ENCODE assay signal across 10 cellular contexts in the genomic region with DNA sequence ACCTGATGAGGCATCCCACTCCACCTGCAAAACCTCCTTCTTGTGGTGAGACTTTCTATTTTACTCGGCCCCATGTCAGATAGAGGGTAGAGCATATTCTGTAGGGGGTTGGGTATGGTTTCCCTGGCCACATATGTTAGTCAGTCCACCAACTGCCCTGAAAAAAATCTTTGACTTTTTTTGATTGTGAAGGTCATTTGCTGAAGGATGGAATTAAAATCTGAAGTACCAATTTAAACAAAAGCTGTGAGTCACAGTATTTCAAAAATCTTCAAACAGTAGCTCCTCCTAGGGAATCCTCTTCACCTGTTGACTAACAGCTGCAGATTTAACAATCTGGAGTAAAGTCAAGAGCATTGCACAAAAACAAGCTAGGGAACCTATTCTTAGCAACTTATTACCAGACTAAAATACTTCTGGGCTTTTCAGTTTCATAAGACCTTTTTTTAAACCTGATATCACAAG. TPM values are rescaled to one million over a fixed set of nuclear protein-coding genes. Genes with fewer than 3 reads are reported as not detected.
A peak's percentile ranks its signal among the peaks of the same experiment; 100 is the strongest.
DNase-seq lines count a peak whose midpoint lies in the region; ATAC-seq, FAIRE-seq and TF ChIP-seq lines count a peak whose summit lies in the region.
"Had no signal": no experiment of that assay in that cellular context is flagged by ENCODE, and none has a peak within 500 bp of the region (broad histone marks: within the 10 kb centered on the region; RNA-seq: fewer than 3 reads in every experiment).

No MANE protein-coding gene starts in this region.

- peak overlapping the region; percentile 2; the same call in 1 of the 2 replicates for H2AFZ ChIP-seq in MM.1S (ENCODE audit: low read length)

- TF ChIP-seq CTCF in MM.1S (IDR thresholded peaks at IDR 0.05; ENCODE audit: low read length), result no peak
- no peak for TF ChIP-seq CTCF in nephron progenitor cell (IDR thresholded peaks at IDR 0.05)
- TF ChIP-seq CTCF in transverse colon (IDR thresholded peaks at IDR 0.05), result no peak

- TF ChIP-seq EP300 in transverse colon (IDR thresholded peaks at IDR 0.05; ENCODE audit: low read depth), result no peak

- H3K9ac ChIP-seq in MM.1S (ENCODE audit: low read length), result peak overlapping the region; percentile 79

- H3F3A ChIP-seq in MM.1S (ENCODE audit: insufficient read depth, low read length), result peaks cover 36% of the 10 kb centered on the region

- FAIRE-seq in GM12891 (lab: Jason Lieb, UNC), result peak; percentile 54
- FAIRE-seq: HTR-8/SVneo had no signal

- H3K4me1 Mint-ChIP-seq in nephron progenitor cell, result no peaks in the 10 kb centered on the region

- intact Hi-C loops in transverse colon (cut with DNase I; ENCODE audit: low total_unique reads), result no loop called here

- no peaks in the 10 kb centered on the region for H3K9me3 Mint-ChIP-seq in nephron progenitor cell

- H3K27ac ChIP-seq in MM.1S (ENCODE audit: low read length) (peak overlapping the region; percentile 85), transverse colon (peak overlapping the region in 1 of 4 donors; percentile 17)

- peak overlapping the region; percentile 73 for H3K4me2 ChIP-seq in MM.1S (ENCODE audit: low read depth, low read length)

- TF ChIP-seq POLR2A in GM12891 (IDR thresholded peaks at IDR 0.05; ENCODE audit: low read depth, low read length) (no peak), transverse colon (IDR thresholded peaks at IDR 0.05) (no peak)

- no peaks in the 10 kb centered on the region for H3K36me3 ChIP-seq in MM.1S (replicated peaks; ENCODE audit: insufficient read depth, low read length)
- no peaks in the 10 kb centered on the region for H3K36me3 ChIP-seq in transverse colon

- peaks cover 37% of the 10 kb centered on the region for H3K4me1 ChIP-seq in MM.1S (ENCODE audit: low read length)
- H3K4me1 ChIP-seq in transverse colon, result no peaks in the 10 kb centered on the region

- peaks cover 4% of the 10 kb centered on the region; the same call in 1 of the 2 replicates for H3K79me2 ChIP-seq in MM.1S (ENCODE audit: low read length)

- WGBS in transverse colon (ENCODE audit: low coverage in 1 of 2), 2 donors, result 67 to 71% methylated on average over 1 of the region's 1 CpG

- peaks cover 88% of the 10 kb centered on the region for H3K27me3 Mint-ChIP-seq in nephron progenitor cell (ENCODE audit: low read depth, poor library complexity)

- in situ Hi-C loops in transverse colon (cut with MboI; ENCODE audit: low pct_ligation_motif_present in 1 of 4, low pct_unique_long_range_greater_than_20kb in 1 of 4, low sequenced_read_pairs in 3 of 4), result loop anchor here in 1 of 4 donors (10.0 kb wide), 1 partner anchor 115 kb away; no protein-coding TSS in a partner anchor

- peak; percentile 89 for ATAC-seq in GM19043 (IDR thresholded peaks at IDR 0.05; ENCODE audit: low read depth, unreplicated experiment)
- ATAC-seq in HG02798 (IDR thresholded peaks at IDR 0.05; ENCODE audit: poor library complexity, unreplicated experiment), result peak; percentile 89

- H3K4me3 Mint-ChIP-seq in nephron progenitor cell, result no peak overlapping the region

- H3K27me3 ChIP-seq in MM.1S (replicated peaks; ENCODE audit: insufficient read depth, low read length), result no peaks in the 10 kb centered on the region
- H3K27me3 ChIP-seq in transverse colon, result peaks cover 7% of the 10 kb centered on the region

- H3K9me3 ChIP-seq in MM.1S (replicated peaks; ENCODE audit: insufficient read depth, low read length), result no peaks in the 10 kb centered on the region
- no peaks in the 10 kb centered on the region for H3K9me3 ChIP-seq in transverse colon

- no peaks in the 10 kb centered on the region for H3K36me3 Mint-ChIP-seq in nephron progenitor cell (ENCODE audit: low read depth)

- H4K20me1 ChIP-seq in MM.1S (ENCODE audit: insufficient read depth, low read length), result no peaks in the 10 kb centered on the region

- H3K4me3 ChIP-seq in MM.1S (ENCODE audit: low read length) (peak overlapping the region; percentile 51), transverse colon (no peak overlapping the region)

- DNase-seq in GM12891 (ENCODE audit: insufficient read length, low spot score) (peak; percentile 36), MM.1S (peak; percentile 94), nephron progenitor cell (no peak), transverse colon (no peak), NCI-H748 (lab: John Stamatoyannopoulos, UW; ENCODE audit: unreplicated experiment) (no peak), SIG-M5 treated with dmso at 0.1 percent for 504 hours (lab: John Stamatoyannopoulos, UW; ENCODE audit: unreplicated experiment) (no peak)
- DNase-seq: NCI-H748 treated with DMSO at 0.1 percent for 48 hours had no signal

- no peak overlapping the region for H3K27ac Mint-ChIP-seq in nephron progenitor cell

- H3K9me2 ChIP-seq in MM.1S (replicated peaks; ENCODE audit: insufficient read depth, low read length), result no peaks in the 10 kb centered on the region

TF ChIP-seq in GM12891, 5 proteins besides CTCF, POLR2A, EP300 and RAD21:
- TF ChIP-seq POLR2AphosphoS5 (IDR thresholded peaks at IDR 0.05; ENCODE audit: low read depth, low read length) (no peak), POU2F2 (IDR thresholded peaks at IDR 0.05; ENCODE audit: low read depth, low read length) (0 out of 2 replicates have a peak, but pooled peaks have one; percentile 24)

RNA-seq across cellular contexts. Expression of a gene that starts 8.0 kb away (rescaled TPM):
- polyA plus RNA-seq in GM12891 (2012; ENCODE audit: low read depth, missing spikeins), result 1.4 TPM
- total RNA-seq in transverse colon, result 1 to 10 TPM in 2 of 4 donors, not detected in 2; 2.5 to 3.0 TPM

RNA-seq across cellular contexts. Expression of a gene that starts 53.8 kb away (rescaled TPM):
- 21.2 TPM for polyA plus RNA-seq in GM12891 (2012; ENCODE audit: low read depth, missing spikeins)
- total RNA-seq in transverse colon, result 10 to 100 TPM in 3 of 4 donors, 1 to 10 TPM in 1; 5.2 to 48.4 (median 21.5) TPM

RNA-seq across cellular contexts. Expression of a gene that starts 55.8 kb away (rescaled TPM):
- 0.09 TPM for polyA plus RNA-seq in GM12891 (2012; ENCODE audit: low read depth, missing spikeins)
- 100 to 1,000 TPM in 2 of 4 donors, 10 to 100 TPM in 2; 81.9 to 209 (median 115) TPM for total RNA-seq in transverse colon

Comparison
In these comparisons a context has a peak if more than half of its experiments do, and no peak if none do; other contexts are left out.
1. DNase-seq: peak in GM12891 (single experiment) and MM.1S (single experiment); none in nephron progenitor cell (single experiment), transverse colon (single experiment), NCI-H748 (single experiment) and SIG-M5 treated with dmso at 0.1 percent for 504 hours (single experiment).